In the genomic region with DNA sequence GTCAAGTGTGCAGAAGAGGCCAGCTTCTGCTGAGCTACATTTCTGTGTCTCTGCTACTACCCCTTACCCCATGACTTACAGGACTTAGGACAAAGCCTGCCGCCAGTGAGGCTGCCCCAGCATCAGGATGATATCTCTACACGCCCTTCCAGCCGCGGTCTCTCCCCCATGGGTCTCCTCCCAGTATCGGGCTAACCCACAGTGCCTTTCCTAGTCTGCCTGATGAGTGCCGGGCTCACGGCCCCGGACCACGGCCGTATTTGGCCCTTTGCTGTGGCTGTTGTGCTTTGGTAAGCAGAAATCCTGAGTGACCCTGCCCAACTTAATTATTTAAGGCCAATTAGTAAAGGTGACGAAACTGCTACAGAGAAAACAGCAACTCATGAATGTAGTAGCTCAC, we compare ENCODE assay signal across 21 cellular contexts.
A peak's percentile ranks its signal among the peaks of the same experiment; 100 is the strongest.
DNase-seq lines count a peak whose midpoint lies in the region; FAIRE-seq and TF ChIP-seq lines count a peak whose summit lies in the region.
"Had no signal": no experiment of that assay in that cellular context is flagged by ENCODE, and none has a peak within 500 bp of the region (broad histone marks: within the 10 kb centered on the region; RNA-seq: fewer than 3 reads in every experiment).

No MANE protein-coding gene starts in this region.

- peaks cover 60% of the 10 kb centered on the region for H3K36me3 ChIP-seq in neutrophil
- H3K36me3 ChIP-seq in vagina, result peaks cover 0 to 66% of the 10 kb centered on the region in 2 donors

- TF ChIP-seq POLR2A in vagina (IDR thresholded peaks at IDR 0.05) (no peak), H54 (IDR thresholded peaks at IDR 0.05; ENCODE audit: low read depth, low read length) (no peak)

- TF ChIP-seq CTCF in neutrophil (IDR thresholded peaks at IDR 0.05) (no peak), vagina (IDR thresholded peaks at IDR 0.05) (no peak)

- H3K4me1 ChIP-seq in neutrophil (ENCODE audit: control insufficient read depth in 1 of 2, insufficient read depth in 1 of 2, low read depth in 1 of 2, low read length in 1 of 2), result peaks cover 57 to 59% of the 10 kb centered on the region in 2 experiments
- peaks cover 61% of the 10 kb centered on the region for H3K4me1 ChIP-seq in vagina

- peak; percentile 38 for DNase-seq in NCI-H82 (lab: John Stamatoyannopoulos, UW)
- no peak for DNase-seq in NCI-H82 treated with DMSO at 0.1 percent for 48 hours (lab: John Stamatoyannopoulos, UW; ENCODE audit: unreplicated experiment)
- peak; percentile 36 for DNase-seq in glomerular visceral epithelial cell (ENCODE audit: extremely low spot score)
- no peak for DNase-seq in vagina (ENCODE audit: extremely low spot score in 2 of 2)
- DNase-seq in H54 (ENCODE audit: insufficient read length, low spot score), result no peak
- DNase-seq in DMS 273 (lab: John Stamatoyannopoulos, UW; ENCODE audit: unreplicated experiment), result no peak
- no peak for DNase-seq in KG1 (lab: John Stamatoyannopoulos, UW)
- DNase-seq: 8988T; activated CD4-positive, alpha-beta T cell treated with anti-CD3 and anti-CD28 coated beads, Interleukin-2, amount 50 U/mL, for 4 hours; activated naive CD4-positive, alpha-beta T cell treated with anti-CD3 and anti-CD28 coated beads, Interleukin-2, amount 10 ng/mL, durations not matched to agents 7 days and 5 days; activated T-cell treated with anti-CD3 and anti-CD28 coated beads for 4 hours; foreskin fibroblast; left colon; NCI-H1436 treated with DMSO at 0.1 percent for 48 hours; RPMI8226; stimulated activated CD4-positive, alpha-beta T cell treated with anti-CD3 and anti-CD28 coated beads, Interleukin-2, amount 100 ng/mL, for 48 hours; SW 1271 had no signal

- H3K27ac ChIP-seq in neutrophil (peak overlapping the region; percentile 90), vagina (peak overlapping the region; percentile 47)

- FAIRE-seq in H54 (lab: Jason Lieb, UNC), result no peak
- FAIRE-seq: colon, endothelial cell of umbilical vein, TTC549 had no signal

- H3K4me3 ChIP-seq in neutrophil (ENCODE audit: low read depth in 1 of 2, low read length in 1 of 2), result peak overlapping the region; percentile 60 to 61
- H3K4me3 ChIP-seq in vagina, result no peak overlapping the region

- H3K9me3 ChIP-seq in neutrophil (no peaks in the 10 kb centered on the region), vagina (no peaks in the 10 kb centered on the region)

- H3K27me3 ChIP-seq in neutrophil (no peaks in the 10 kb centered on the region), vagina (no peaks in the 10 kb centered on the region)

- intact Hi-C loops in vagina (cut with DNase I), result no loop called here

Comparison
In these comparisons a context has a peak if more than half of its experiments do, and no peak if none do; other contexts are left out.
1. DNase-seq: peak in NCI-H82 (single experiment) and glomerular visceral epithelial cell (single experiment); none in NCI-H82 treated with DMSO at 0.1 percent for 48 hours (single experiment), vagina (0 of 2), H54 (single experiment), DMS 273 (single experiment) and KG1 (single experiment).
2. H3K4me3 ChIP-seq: peak in neutrophil (2 of 2); none in vagina (0 of 2).